Comparison of ENCODE assay signal across 18 cellular contexts in the genomic region with DNA sequence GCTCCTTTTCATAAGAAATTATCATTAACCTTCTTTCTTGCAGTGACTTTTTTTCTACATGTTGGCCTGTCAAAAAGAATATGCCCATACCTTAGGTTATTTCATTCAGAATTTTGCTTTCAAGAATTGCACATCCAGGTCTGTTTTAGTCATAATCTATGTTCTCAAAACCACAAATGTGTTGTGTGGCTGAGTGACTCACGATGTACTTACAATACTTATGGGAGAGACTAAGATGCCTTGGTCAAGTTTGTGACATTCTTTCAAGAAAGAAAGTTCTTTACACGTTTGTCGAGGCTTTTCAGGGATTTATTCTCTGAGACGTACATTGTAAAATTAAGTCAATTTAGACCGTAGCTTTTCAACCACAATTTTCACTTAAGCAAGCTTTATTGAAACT.
A peak's percentile ranks its signal among the peaks of the same experiment; 100 is the strongest.
DNase-seq lines count a peak whose midpoint lies in the region; ATAC-seq and TF ChIP-seq lines count a peak whose summit lies in the region.
"Had no signal": no experiment of that assay in that cellular context is flagged by ENCODE, and none has a peak within 500 bp of the region (broad histone marks: within the 10 kb centered on the region; RNA-seq: fewer than 3 reads in every experiment).

No MANE protein-coding gene starts in this region.

- no peaks in the 10 kb centered on the region for H3K9me2 ChIP-seq in PC-3 (replicated peaks; ENCODE audit: low read length)

- H3K4me2 ChIP-seq in PC-3 (ENCODE audit: low read length) = peak overlapping the region; percentile 28

- no peaks in the 10 kb centered on the region for H4K20me1 ChIP-seq in PC-3 (ENCODE audit: low read length)

- H3K9me3 ChIP-seq in PC-3 (ENCODE audit: low read length) = no peaks in the 10 kb centered on the region

- H3K4me3 ChIP-seq in PC-3 (ENCODE audit: low read length) (no peak overlapping the region), choroid plexus epithelial cell (ENCODE audit: low read depth, low read length) (no peak overlapping the region)

- H2AFZ ChIP-seq in PC-3 (ENCODE audit: low read length) = no peak overlapping the region

- POLR2A ChIA-PET in PC-3 (lab: Charles Lee; ENCODE audit: unreplicated experiment) = no interaction called here

- H3K79me2 ChIP-seq in PC-3 (ENCODE audit: low read length) = no peaks in the 10 kb centered on the region

- ATAC-seq in GM18867 (IDR thresholded peaks at IDR 0.05; ENCODE audit: unreplicated experiment) = peak; percentile 67
- ATAC-seq in PC-3 = peak; percentile 91
- ATAC-seq in GM19463 (IDR thresholded peaks at IDR 0.05; ENCODE audit: unreplicated experiment) = no peak
- no peak for ATAC-seq in GM21381 (IDR thresholded peaks at IDR 0.05; ENCODE audit: unreplicated experiment)
- ATAC-seq: left colon had no signal

- intact Hi-C loops in PC-3 (cut with micrococcal nuclease) = no loop called here

- no peaks in the 10 kb centered on the region for H3K36me3 ChIP-seq in PC-3 (ENCODE audit: low read depth, low read length)

- H3K27me3 ChIP-seq in PC-3 (ENCODE audit: low read length) = no peaks in the 10 kb centered on the region

- peaks cover 16% of the 10 kb centered on the region for H3K4me1 ChIP-seq in PC-3 (ENCODE audit: insufficient read depth, low read length)

- DNase-seq in PC-3 (peak; percentile 74), choroid plexus epithelial cell (ENCODE audit: low read depth) (peak; percentile 87), renal cortical epithelial cell (ENCODE audit: low read depth) (peak; percentile 73), NCI-H69 (lab: John Stamatoyannopoulos, UW) (no peak), NCI-H226 (no peak)
- DNase-seq: activated naive CD8-positive, alpha-beta T cell treated with anti-CD3 and anti-CD28 coated beads, Interleukin-2, amount 10 ng/mL, durations not matched to agents 7 days and 5 days; activated T-cell treated with anti-CD3 and anti-CD28 coated beads, Interleukin-2, amount 50 U/mL, for 48 hours; DMS79 treated with DMSO at 0.1 percent for 48 hours; left colon; NCI-H1930; NCI-H748 treated with DMSO at 0.1 percent for 48 hours; posterior cingulate gyrus; stimulated activated CD4-positive, alpha-beta T cell treated with anti-CD3 and anti-CD28 coated beads, Interleukin-15, amount 100 ng/mL, for 24 hours; T1000 had no signal

- CTCF ChIA-PET in PC-3 (lab: Charles Lee) = no interaction called here

- no peak overlapping the region for H3K27ac ChIP-seq in PC-3 (ENCODE audit: low read length)
- H3K27ac ChIP-seq: C4-2B had no signal

- H3K9ac ChIP-seq in PC-3 (ENCODE audit: low read length) = no peak overlapping the region

- no TSS peak for BruUV-seq in PC-3 (replicated peaks; lab: Mats Ljungman, UMichigan)

- TF ChIP-seq CTCF in PC-3 (conservative IDR thresholded peaks at IDR 0.05; ENCODE audit: low read depth, low read length) (no peak), choroid plexus epithelial cell (conservative IDR thresholded peaks at IDR 0.05; ENCODE audit: low read depth, low read length) (no peak)

- H3F3A ChIP-seq in PC-3 (ENCODE audit: low read length, unreplicated experiment) = no peaks in the 10 kb centered on the region

Comparison
In these comparisons a context has a peak if more than half of its experiments do, and no peak if none do; other contexts are left out.
1. ATAC-seq: peak in GM18867 (single experiment) and PC-3 (single experiment); none in GM19463 (single experiment) and GM21381 (single experiment).
2. DNase-seq: peak in PC-3 (single experiment), choroid plexus epithelial cell (single experiment) and renal cortical epithelial cell (single experiment); none in NCI-H69 (single experiment) and NCI-H226 (single experiment).